ENCODE assay signal across 8 cellular contexts in genomic region chr12:100826323-100826722, GRCh38. TPM values are rescaled to one million over a fixed set of nuclear protein-coding genes. Genes with fewer than 3 reads are reported as not detected.
A peak's percentile ranks its signal among the peaks of the same experiment; 100 is the strongest.
DNase-seq lines count a peak whose midpoint lies in the region; ATAC-seq, FAIRE-seq and TF ChIP-seq lines count a peak whose summit lies in the region.

No MANE protein-coding gene starts in this region.

- H3K36me3 ChIP-seq in H7 (replicated peaks; ENCODE audit: control insufficient read depth, insufficient read depth, low read length) = no peaks in the 10 kb centered on the region
- H3K36me3 ChIP-seq in endothelial cell of umbilical vein (ENCODE audit: control insufficient read depth in 2 of 2, extremely low read depth in 1 of 2, insufficient read depth in 2 of 2, low read length in 2 of 2) = no peaks in the 10 kb centered on the region

- no peaks in the 10 kb centered on the region for H3K4me1 ChIP-seq in endothelial cell of umbilical vein (ENCODE audit: control insufficient read depth, extremely low read depth, insufficient read depth, low read length)

- no peaks in the 10 kb centered on the region for H3K4me1 Mint-ChIP-seq in natural killer cell

- no peak overlapping the region for H3K4me2 ChIP-seq in endothelial cell of umbilical vein (ENCODE audit: insufficient read depth, low read length)

- no peak overlapping the region for H3K27ac ChIP-seq in endothelial cell of umbilical vein (ENCODE audit: insufficient read depth, low read depth, low read length)

- no peaks in the 10 kb centered on the region for H3K27me3 ChIP-seq in H7 (ENCODE audit: control insufficient read depth, insufficient read depth, low read length)
- no peaks in the 10 kb centered on the region for H3K27me3 ChIP-seq in endothelial cell of umbilical vein (ENCODE audit: control insufficient read depth in 2 of 2, insufficient read depth in 2 of 2, low read length in 2 of 2)

- intact Hi-C loops in endothelial cell of umbilical vein (cut with micrococcal nuclease) = loop anchor here (5.0 kb wide), 1 partner anchor 161 kb away; no protein-coding TSS in a partner anchor
- intact Hi-C loops in posterior vena cava (cut with DNase I) = no loop called here
- intact Hi-C loops in natural killer cell (cut with micrococcal nuclease) = no loop called here

- no peak for TF ChIP-seq CTCF in endothelial cell of umbilical vein (IDR thresholded peaks at IDR 0.05; ENCODE audit: extremely low read depth in 1 of 2, insufficient read depth in 1 of 2, low read depth in 1 of 2, low read length in 2 of 2)
- no peak for TF ChIP-seq CTCF in natural killer cell (IDR thresholded peaks at IDR 0.05)

- H4K20me1 ChIP-seq in endothelial cell of umbilical vein (replicated peaks; ENCODE audit: control insufficient read depth, extremely low read depth, insufficient read depth, low read length) = no peaks in the 10 kb centered on the region

- no peak for TF ChIP-seq POLR2A in endothelial cell of umbilical vein (IDR thresholded peaks at IDR 0.05; ENCODE audit: low read depth, low read length)

- no peak overlapping the region for H3K9ac ChIP-seq in endothelial cell of umbilical vein (replicated peaks; ENCODE audit: extremely low read depth, insufficient read depth, low read length)

- no peaks in the 10 kb centered on the region for H3K79me2 ChIP-seq in endothelial cell of umbilical vein (ENCODE audit: control insufficient read depth, insufficient read depth, low read length)

- H3K4me3 ChIP-seq in H7 (ENCODE audit: insufficient read depth, low read depth, low read length) (no peak overlapping the region), endothelial cell of umbilical vein (replicated peaks in 1 of 3; ENCODE audit: insufficient read depth in 1 of 3, low read depth in 1 of 3, low read length in 3 of 3) (no peak overlapping the region)

- H3K9me1 ChIP-seq in endothelial cell of umbilical vein (replicated peaks; ENCODE audit: control insufficient read depth, extremely low read depth, insufficient read depth, low read length) = no peaks in the 10 kb centered on the region

- DNase-seq in H7 (peak; percentile 4), endothelial cell of umbilical vein (ENCODE audit: low read depth, low spot score) (peak; percentile 26), posterior vena cava (ENCODE audit: low spot score) (peak; percentile 78), frontal cortex (ENCODE audit: low spot score in 2 of 2) (no peak), NCI-H510A (lab: John Stamatoyannopoulos, UW) (no peak), natural killer cell (no peak)

- ATAC-seq in GM18870 (IDR thresholded peaks at IDR 0.05; ENCODE audit: unreplicated experiment) = no peak
- ATAC-seq in natural killer cell = no peak

- CTCF ChIA-PET in endothelial cell of umbilical vein (lab: Charles Lee) = interaction anchor here (1.4 to 6.0 kb wide), 7 partner anchors 19 to 497 kb away, joined by 3 to 71 read pairs (median 5); partner anchors contain the start of gene UTP20

- H3K9me3 ChIP-seq in endothelial cell of umbilical vein (replicated peaks; ENCODE audit: control insufficient read depth, insufficient read depth, low read length) = no peaks in the 10 kb centered on the region

- dilution Hi-C loops in endothelial cell of umbilical vein (cut with MboI; ENCODE audit: extremely low pct_ligation_motif_present, low sequenced_read_pairs) = no loop called here

- FAIRE-seq in endothelial cell of umbilical vein (lab: Jason Lieb, UNC) (peak; percentile 66), frontal cortex (lab: Jason Lieb, UNC) (no peak)

- no TSS peak for BruUV-seq in endothelial cell of umbilical vein (replicated peaks; lab: Mats Ljungman, UMichigan)

- H3K27ac Mint-ChIP-seq in natural killer cell = no peak overlapping the region

- POLR2A ChIA-PET in endothelial cell of umbilical vein (lab: Charles Lee) = no interaction called here

- H2AFZ ChIP-seq in endothelial cell of umbilical vein (ENCODE audit: low read depth, low read length) = no peak overlapping the region

- H3K36me3 Mint-ChIP-seq in natural killer cell = no peaks in the 10 kb centered on the region

- H3K27me3 Mint-ChIP-seq in natural killer cell (ENCODE audit: low read depth in 2 of 2) = no peaks in the 10 kb centered on the region

- H3K4me3 Mint-ChIP-seq in natural killer cell = no peak overlapping the region

- H3K9me3 Mint-ChIP-seq in natural killer cell = peaks cover 5 to 6% of the 10 kb centered on the region in 2 donors

TF ChIP-seq in PFSK-1, 5 proteins besides CTCF, POLR2A, EP300 and RAD21:
- TF ChIP-seq SIN3A (IDR thresholded peaks at IDR 0.05; ENCODE audit: borderline replicate concordance, insufficient read depth, low read length) (peak; percentile 57; the same call in 1 of the 2 replicates), REST (IDR thresholded peaks at IDR 0.05; ENCODE audit: insufficient read depth in 1 of 2, low read depth in 2 of 2, low read length in 2 of 2) (peak; percentile 96 to 99), TAF1 (IDR thresholded peaks at IDR 0.05; ENCODE audit: borderline replicate concordance, insufficient read depth, low read length) (no peak)

TF ChIP-seq in endothelial cell of umbilical vein, 7 proteins besides CTCF, POLR2A, EP300 and RAD21:
- TF ChIP-seq POLR2AphosphoS5 (IDR thresholded peaks at IDR 0.05; ENCODE audit: insufficient read depth, low read depth, low read length) (no peak), MYC (IDR thresholded peaks at IDR 0.05; ENCODE audit: low read depth, low read length) (no peak), MAX (IDR thresholded peaks at IDR 0.05; ENCODE audit: insufficient read depth, insufficient read length) (no peak), FOS (IDR thresholded peaks at IDR 0.05; ENCODE audit: borderline replicate concordance, insufficient read depth, low read length) (no peak), GATA2 (IDR thresholded peaks at IDR 0.05; ENCODE audit: insufficient read depth, insufficient read length, low read depth, low read length) (no peak), JUN (IDR thresholded peaks at IDR 0.05; ENCODE audit: borderline replicate concordance, insufficient read depth, insufficient read length, low read depth) (no peak), EZH2 (IDR thresholded peaks at IDR 0.05; ENCODE audit: borderline replicate concordance, low read depth, low read length, severe bottlenecking) (no peak)
TF ChIP-seq in endothelial cell of umbilical vein: peak in this region for 0.

RNA-seq across cellular contexts. Expression of gene ANO4, which starts 31.7 kb away (rescaled TPM):
- 1.3 and 1.7 TPM in 2 replicates for total RNA-seq in H7 (2014; rRNA removed; shearing (Covaris generic))
- polyA plus RNA-seq in PFSK-1 (2012; ENCODE audit: insufficient read length, low read depth) = 8.5 TPM
- total RNA-seq in endothelial cell of umbilical vein (0.12 TPM in 1 of 2 replicates, not detected in the other), posterior vena cava (under 1 TPM; 0.33 to 0.83 TPM), frontal cortex (88.9 TPM), natural killer cell (not detected)
- polyA plus RNA-seq in endothelial cell of umbilical vein = 0.25 and 0.29 TPM in 2 replicates
- polyA plus RNA-seq in endothelial cell of umbilical vein (2011; cell fraction: cytosol; rRNA removed) = 0.24 and 0.32 TPM in 2 replicates
- polyA plus RNA-seq in endothelial cell of umbilical vein (2011; cell fraction: nucleus; rRNA removed) = 0.61 and 0.69 TPM in 2 replicates
- 0.33 and 0.54 TPM in 2 replicates for polyA plus RNA-seq in endothelial cell of umbilical vein (2012)
- 1.4 and 1.8 TPM in 2 replicates for polyA minus RNA-seq in endothelial cell of umbilical vein
- not detected for polyA minus RNA-seq in endothelial cell of umbilical vein (2011; cell fraction: cytosol; rRNA and poly(A)+ RNA removed)
- 2.6 and 3.2 TPM in 2 replicates for polyA minus RNA-seq in endothelial cell of umbilical vein (2011; cell fraction: nucleus; rRNA and poly(A)+ RNA removed)

Comparison
In these comparisons a context has a peak if more than half of its experiments do, and no peak if none do; other contexts are left out.
1. DNase-seq: peak in H7 (single experiment), endothelial cell of umbilical vein (single experiment) and posterior vena cava (single experiment); none in frontal cortex (0 of 2), NCI-H510A (single experiment) and natural killer cell (single experiment).
2. RNA of gene ANO4, which starts 31.7 kb away (total RNA-seq): 88.9 TPM in frontal cortex (single experiment); 1.3 to 1.7 TPM in H7, 0.33 to 0.83 TPM in posterior vena cava, 0.12 TPM in endothelial cell of umbilical vein and not detected in natural killer cell; every median in the first group is over 10 times any median in the second.